Comparison of ENCODE assay signal across 13 cellular contexts in the genomic region with DNA sequence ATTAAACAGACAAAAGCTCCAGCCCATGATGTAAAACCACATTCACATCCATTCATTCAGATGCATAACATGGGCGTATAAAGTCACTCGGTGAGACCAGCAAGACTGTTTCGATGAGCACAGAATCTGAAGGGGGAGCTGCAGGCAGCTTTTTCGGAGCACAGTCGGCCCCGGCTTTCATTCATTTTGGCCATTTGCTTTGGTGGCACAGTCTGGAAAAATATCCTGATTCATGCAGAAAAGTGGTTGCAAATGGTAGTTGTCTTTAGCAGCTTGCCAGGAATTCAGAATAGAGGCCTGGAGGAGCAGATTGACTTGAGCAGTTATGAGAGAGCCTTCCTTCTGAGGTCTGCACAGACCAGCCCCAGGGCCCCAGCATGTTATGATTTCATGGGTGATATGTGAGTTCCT. TPM values are rescaled to one million over a fixed set of nuclear protein-coding genes. Genes with fewer than 3 reads are reported as not detected.
A peak's percentile ranks its signal among the peaks of the same experiment; 100 is the strongest.
DNase-seq lines count a peak whose midpoint lies in the region; ATAC-seq and TF ChIP-seq lines count a peak whose summit lies in the region.
"Had no signal": no experiment of that assay in that cellular context is flagged by ENCODE, and none has a peak within 500 bp of the region (broad histone marks: within the 10 kb centered on the region; RNA-seq: fewer than 3 reads in every experiment).

No MANE protein-coding gene starts in this region.

- peak; percentile 7 for TF ChIP-seq CTCF in AG09309 (IDR thresholded peaks at IDR 0.05; ENCODE audit: control insufficient read depth, insufficient read depth, low read depth, low read length, missing control alignments)
- peak; percentile 25 to 41; a peak in 2 of 4 replicates for TF ChIP-seq CTCF in GM23338 (conservative IDR thresholded peaks at IDR 0.05; ENCODE audit: low read depth in 2 of 2)
- peak in 1 of 2 experiments; percentile 14 for TF ChIP-seq CTCF in brain (conservative IDR thresholded peaks at IDR 0.05)

- H3K9me3 Mint-ChIP-seq in GM23338: peaks cover 8% of the 10 kb centered on the region; the same call in 2 of the 3 replicates
- peaks cover 2 to 14% (median 5%) of the 10 kb centered on the region in 5 experiments for H3K9me3 Mint-ChIP-seq in brain
- no peaks in the 10 kb centered on the region for H3K9me3 Mint-ChIP-seq in immature natural killer cell

- no peak overlapping the region for H2AFZ ChIP-seq in GM23338

- H3K27ac Mint-ChIP-seq in GM23338 (peak overlapping the region; percentile 93; the same call in 1 of the 2 replicates), brain (peak overlapping the region in 3 of 5 experiments; percentile 41 to 90 (median 76)), immature natural killer cell (peak overlapping the region in 3 of 6 donors; percentile 49 to 64 (median 61))

- H3K4me1 Mint-ChIP-seq in GM23338 (peaks cover 23% of the 10 kb centered on the region), brain (peaks cover 9% of the 10 kb centered on the region), immature natural killer cell (peaks cover 55 to 58% of the 10 kb centered on the region in 2 donors)

- H3K4me3 ChIP-seq in AG09309 (ENCODE audit: control insufficient read depth, low read depth, low read length) (no peak overlapping the region), GM23338 (peak overlapping the region; percentile 34; the same call in 1 of the 2 replicates)
- H3K4me3 ChIP-seq: SJCRH30 had no signal

- peak overlapping the region; percentile 50 for H3K4me2 ChIP-seq in GM23338

- DNase-seq in AG09309 (ENCODE audit: low read depth): no peak
- DNase-seq in GM23338 (ENCODE audit: low spot score): peak; percentile 60
- no peak for DNase-seq in immature natural killer cell
- DNase-seq in activated effector memory CD4-positive, alpha-beta T cell treated with anti-CD3 and anti-CD28 coated beads, Interleukin-2, amount 50 U/mL, for 16 hours: no peak
- no peak for DNase-seq in epidermal melanocyte (ENCODE audit: insufficient read length, low spot score)
- DNase-seq: activated gamma-delta T cell; SJCRH30; stimulated activated CD4-positive, alpha-beta T cell treated with anti-CD3 and anti-CD28 coated beads, Interleukin-1b, Interleukin-23, amount 100 ng/mL, for 48 hours had no signal

- no peaks in the 10 kb centered on the region for H4K20me1 ChIP-seq in GM23338 (replicated peaks; ENCODE audit: insufficient read depth)

- H3K27ac ChIP-seq in GM23338 (ENCODE audit: low read depth): peak overlapping the region; percentile 3; the same call in 1 of the 2 replicates
- H3K27ac ChIP-seq: HL-60, SJCRH30 had no signal

- H3K4me1 ChIP-seq in GM23338 (ENCODE audit: insufficient read depth): peaks cover 11% of the 10 kb centered on the region
- H3K4me1 ChIP-seq: SJCRH30 had no signal

- no peaks in the 10 kb centered on the region for H3K79me2 ChIP-seq in GM23338 (replicated peaks; ENCODE audit: insufficient read depth)

- H3K9me2 ChIP-seq in GM23338 (ENCODE audit: insufficient read depth): peaks cover 10% of the 10 kb centered on the region; the same call in 1 of the 2 replicates

- H3K4me3 Mint-ChIP-seq in GM23338 (peak overlapping the region; percentile 40), brain (peak overlapping the region in 2 of 5 experiments; percentile 17 to 22), immature natural killer cell (peak overlapping the region; percentile 34 to 79 (median 50))

- peak; percentile 18 for ATAC-seq in GM23338
- ATAC-seq in activated CD4-positive, CD25-positive, alpha-beta regulatory T cell treated with anti-CD3 and anti-CD28 coated beads, Interleukin-2, amount 50 U/mL, for 24 hours: no peak
- no peak for ATAC-seq in GM18909 (IDR thresholded peaks at IDR 0.05; ENCODE audit: poor library complexity, unreplicated experiment)

- peaks cover 8% of the 10 kb centered on the region; the same call in 1 of the 2 replicates for H3F3A ChIP-seq in GM23338 (replicated peaks; ENCODE audit: low read depth)

- H3K36me3 Mint-ChIP-seq in GM23338 (ENCODE audit: low read depth): peaks cover 22% of the 10 kb centered on the region
- peaks cover 26% of the 10 kb centered on the region for H3K36me3 Mint-ChIP-seq in brain
- peaks cover 23 to 42% (median 37%) of the 10 kb centered on the region in 3 donors for H3K36me3 Mint-ChIP-seq in immature natural killer cell

- no peaks in the 10 kb centered on the region for H3K27me3 ChIP-seq in GM23338 (ENCODE audit: insufficient read depth)
- H3K27me3 ChIP-seq: SJCRH30 had no signal

- no peaks in the 10 kb centered on the region for H3K36me3 ChIP-seq in GM23338 (ENCODE audit: insufficient read depth)

- peaks cover 9% of the 10 kb centered on the region for H3K27me3 Mint-ChIP-seq in GM23338 (ENCODE audit: insufficient read depth, low read depth, poor library complexity)
- H3K27me3 Mint-ChIP-seq in brain: peaks cover under 1% of the 10 kb centered on the region
- H3K27me3 Mint-ChIP-seq in immature natural killer cell (ENCODE audit: low read depth in 3 of 3): peaks cover 8 to 16% (median 12%) of the 10 kb centered on the region in 3 donors

TF ChIP-seq in GM23338, 12 proteins besides CTCF, POLR2A, EP300 and RAD21 (continues in another document):
- TF ChIP-seq STAT1 (IDR thresholded peaks at IDR 0.05; ENCODE audit: unreplicated experiment): no peak
- TF ChIP-seq EZH2phosphoT487 (IDR thresholded peaks at IDR 0.05; ENCODE audit: unreplicated experiment): no peak
- TF ChIP-seq, protein P1, sequence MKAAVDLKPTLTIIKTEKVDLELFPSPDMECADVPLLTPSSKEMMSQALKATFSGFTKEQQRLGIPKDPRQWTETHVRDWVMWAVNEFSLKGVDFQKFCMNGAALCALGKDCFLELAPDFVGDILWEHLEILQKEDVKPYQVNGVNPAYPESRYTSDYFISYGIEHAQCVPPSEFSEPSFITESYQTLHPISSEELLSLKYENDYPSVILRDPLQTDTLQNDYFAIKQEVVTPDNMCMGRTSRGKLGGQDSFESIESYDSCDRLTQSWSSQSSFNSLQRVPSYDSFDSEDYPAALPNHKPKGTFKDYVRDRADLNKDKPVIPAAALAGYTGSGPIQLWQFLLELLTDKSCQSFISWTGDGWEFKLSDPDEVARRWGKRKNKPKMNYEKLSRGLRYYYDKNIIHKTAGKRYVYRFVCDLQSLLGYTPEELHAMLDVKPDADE (IDR thresholded peaks at IDR 0.05): no peak
- TF ChIP-seq JUNB (IDR thresholded peaks at IDR 0.05; ENCODE audit: unreplicated experiment): no peak
- no peak for TF ChIP-seq NANOG (IDR thresholded peaks at IDR 0.05; ENCODE audit: borderline replicate concordance)
- TF ChIP-seq, protein P2, sequence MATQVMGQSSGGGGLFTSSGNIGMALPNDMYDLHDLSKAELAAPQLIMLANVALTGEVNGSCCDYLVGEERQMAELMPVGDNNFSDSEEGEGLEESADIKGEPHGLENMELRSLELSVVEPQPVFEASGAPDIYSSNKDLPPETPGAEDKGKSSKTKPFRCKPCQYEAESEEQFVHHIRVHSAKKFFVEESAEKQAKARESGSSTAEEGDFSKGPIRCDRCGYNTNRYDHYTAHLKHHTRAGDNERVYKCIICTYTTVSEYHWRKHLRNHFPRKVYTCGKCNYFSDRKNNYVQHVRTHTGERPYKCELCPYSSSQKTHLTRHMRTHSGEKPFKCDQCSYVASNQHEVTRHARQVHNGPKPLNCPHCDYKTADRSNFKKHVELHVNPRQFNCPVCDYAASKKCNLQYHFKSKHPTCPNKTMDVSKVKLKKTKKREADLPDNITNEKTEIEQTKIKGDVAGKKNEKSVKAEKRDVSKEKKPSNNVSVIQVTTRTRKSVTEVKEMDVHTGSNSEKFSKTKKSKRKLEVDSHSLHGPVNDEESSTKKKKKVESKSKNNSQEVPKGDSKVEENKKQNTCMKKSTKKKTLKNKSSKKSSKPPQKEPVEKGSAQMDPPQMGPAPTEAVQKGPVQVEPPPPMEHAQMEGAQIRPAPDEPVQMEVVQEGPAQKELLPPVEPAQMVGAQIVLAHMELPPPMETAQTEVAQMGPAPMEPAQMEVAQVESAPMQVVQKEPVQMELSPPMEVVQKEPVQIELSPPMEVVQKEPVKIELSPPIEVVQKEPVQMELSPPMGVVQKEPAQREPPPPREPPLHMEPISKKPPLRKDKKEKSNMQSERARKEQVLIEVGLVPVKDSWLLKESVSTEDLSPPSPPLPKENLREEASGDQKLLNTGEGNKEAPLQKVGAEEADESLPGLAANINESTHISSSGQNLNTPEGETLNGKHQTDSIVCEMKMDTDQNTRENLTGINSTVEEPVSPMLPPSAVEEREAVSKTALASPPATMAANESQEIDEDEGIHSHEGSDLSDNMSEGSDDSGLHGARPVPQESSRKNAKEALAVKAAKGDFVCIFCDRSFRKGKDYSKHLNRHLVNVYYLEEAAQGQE (IDR thresholded peaks at IDR 0.05; ENCODE audit: unreplicated experiment): no peak
- TF ChIP-seq EZH2 (IDR thresholded peaks at IDR 0.05; ENCODE audit: low read depth, unreplicated experiment): no peak
- TF ChIP-seq POLR2AphosphoS5 (IDR thresholded peaks at IDR 0.05; ENCODE audit: low read depth): no peak
- no peak for TF ChIP-seq ZNF331 (CRISPR knock-in tag; IDR thresholded peaks at IDR 0.05; ENCODE audit: low read depth)
- TF ChIP-seq ZNF114 (CRISPR knock-in tag; IDR thresholded peaks at IDR 0.05): no peak

RNA-seq across cellular contexts. Expression of a gene that starts 11.2 kb away (rescaled TPM):
- 7.1 and 7.7 TPM in 2 replicates for total RNA-seq in GM23338 (2014; rRNA removed; shearing (Covaris generic))
- polyA plus RNA-seq in GM23338 (2016; fragmentation: Nextera tagmentation; extraction: Ambion mirVana) (5.5 and 5.9 TPM in 2 replicates), brain (ENCODE audit: insufficient read depth, low read depth, low replicate concordance) (10.4 TPM), immature natural killer cell (100 to 1,000 TPM in 1 of 3 donors, 10 to 100 TPM in 2; 77.1 to 204 (median 82.7) TPM)

RNA-seq across cellular contexts. Expression of a gene that starts 42.6 kb away (rescaled TPM):
- total RNA-seq in GM23338 (2014; rRNA removed; shearing (Covaris generic)): not detected in 2 replicates
- polyA plus RNA-seq in GM23338 (2016; fragmentation: Nextera tagmentation; extraction: Ambion mirVana) (0.21 TPM in 1 of 2 replicates, not detected in the other), brain (ENCODE audit: insufficient read depth, low read depth, low replicate concordance) (not detected), immature natural killer cell (not detected)
- total RNA-seq: SJCRH30 had no signal
- polyA plus RNA-seq: BJ had no signal
